In the genomic region with DNA sequence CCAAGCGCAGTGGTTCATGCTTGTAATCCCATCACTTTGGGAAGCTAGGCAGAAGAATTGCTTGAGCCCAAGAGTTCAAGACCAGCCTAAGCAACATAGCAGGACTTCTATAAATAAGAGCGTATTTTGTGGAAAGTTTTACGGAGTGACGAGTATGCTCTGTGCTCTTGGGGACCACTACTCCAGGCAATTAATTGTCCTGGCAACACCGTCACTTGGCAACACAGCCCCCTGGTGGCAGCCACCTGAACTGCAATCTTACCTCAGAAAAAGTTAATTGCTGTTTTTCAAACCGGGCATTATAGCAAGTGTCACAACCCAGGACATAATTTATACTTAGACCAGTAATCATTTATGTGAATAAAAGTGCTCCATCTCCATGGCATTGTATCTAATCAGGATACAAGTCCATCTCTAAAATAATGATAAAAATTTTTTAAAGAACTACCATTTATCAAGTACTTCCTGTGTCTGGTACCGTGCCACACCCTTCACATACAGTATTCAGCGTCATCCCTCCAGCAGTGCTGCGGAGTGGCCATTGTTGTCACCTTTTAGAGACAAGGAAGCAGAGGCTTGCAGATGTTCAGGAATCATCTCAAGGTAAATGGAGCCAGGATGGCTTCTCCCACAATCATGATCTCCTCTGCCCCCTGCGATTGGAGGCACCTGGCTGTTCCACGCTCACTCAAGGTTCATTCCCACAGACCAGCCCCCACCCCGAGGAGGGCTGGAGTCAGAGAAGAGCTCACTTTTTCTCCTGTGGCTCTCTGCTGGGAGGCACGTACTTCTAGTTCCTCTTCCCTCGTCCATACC, we compare ENCODE assay signal across 8 cellular contexts. TPM values are rescaled to one million over a fixed set of nuclear protein-coding genes. Genes with fewer than 3 reads are reported as not detected.
DNase-seq lines count a peak whose midpoint lies in the region; ATAC-seq, FAIRE-seq and TF ChIP-seq lines count a peak whose summit lies in the region.

No MANE protein-coding gene starts in this region.

- intact Hi-C loops in Right ventricle myocardium inferior (cut with DNase I) = loop anchor here (1.0 to 10.0 kb wide), 2 partner anchors 71 to 135 kb away; no protein-coding TSS in a partner anchor

- ATAC-seq in CD4-positive, CD25-positive, alpha-beta regulatory T cell (ENCODE audit: low read depth in 2 of 2) = peak in 1 of 2 donors; percentile 53
- ATAC-seq in Right ventricle myocardium inferior = no peak
- ATAC-seq in GM19035 (IDR thresholded peaks at IDR 0.05; ENCODE audit: unreplicated experiment) = no peak
- ATAC-seq in HG03439 (IDR thresholded peaks at IDR 0.05; ENCODE audit: unreplicated experiment) = no peak

- TF ChIP-seq CTCF in HL-60 (IDR thresholded peaks at IDR 0.05; ENCODE audit: insufficient read depth, low read length) = peak; percentile 93

- no peak overlapping the region for H3K27ac ChIP-seq in CD4-positive, CD25-positive, alpha-beta regulatory T cell (ENCODE audit: insufficient read depth, low read length, poor library complexity, severe bottlenecking)
- no peak overlapping the region for H3K27ac ChIP-seq in HL-60 (replicated peaks)

- peak; percentile 50 to 74 (median 62) for DNase-seq in CD4-positive, CD25-positive, alpha-beta regulatory T cell
- DNase-seq in HL-60 (ENCODE audit: low read depth in 1 of 2, low spot score in 1 of 2) (peak in 1 of 2 experiments; percentile 54), RCC 7860 (ENCODE audit: low spot score) (peak; percentile 35), Right ventricle myocardium inferior (ENCODE audit: missing footprints) (peak; percentile 72), retina (peak; percentile 51)
- peak; percentile 91 for DNase-seq in activated effector memory CD4-positive, alpha-beta T cell treated with anti-CD3 and anti-CD28 coated beads, Interleukin-2, amount 50 U/mL, for 16 hours

- H3K27ac Mint-ChIP-seq in CD4-positive, CD25-positive, alpha-beta regulatory T cell = peak overlapping the region in 2 of 3 donors; percentile 60 to 69

- H3K27me3 ChIP-seq in CD4-positive, CD25-positive, alpha-beta regulatory T cell (ENCODE audit: control insufficient read depth, insufficient read depth, low read length) = peaks cover 4% of the 10 kb centered on the region
- peaks cover 3% of the 10 kb centered on the region for H3K27me3 ChIP-seq in HL-60 (ENCODE audit: insufficient read depth, poor library complexity, severe bottlenecking)

- peak overlapping the region; percentile 61 for H3K4me3 ChIP-seq in CD4-positive, CD25-positive, alpha-beta regulatory T cell (ENCODE audit: low read depth, low read length)
- H3K4me3 ChIP-seq in HL-60 (replicated peaks; ENCODE audit: insufficient read depth, low read length) = no peak overlapping the region

- peaks cover 52% of the 10 kb centered on the region for H3K27me3 Mint-ChIP-seq in CD4-positive, CD25-positive, alpha-beta regulatory T cell

- no peak for FAIRE-seq in RCC 7860 (lab: Jason Lieb, UNC)

- no peaks in the 10 kb centered on the region for H3K36me3 ChIP-seq in CD4-positive, CD25-positive, alpha-beta regulatory T cell (ENCODE audit: control insufficient read depth, insufficient read depth, low read length)

- H3K4me1 Mint-ChIP-seq in CD4-positive, CD25-positive, alpha-beta regulatory T cell = peaks cover 0 to 18% (median 7%) of the 10 kb centered on the region in 4 donors

- no peaks in the 10 kb centered on the region for H3K9me3 ChIP-seq in CD4-positive, CD25-positive, alpha-beta regulatory T cell (ENCODE audit: control insufficient read depth in 2 of 2, low read length in 2 of 2)

- no peaks in the 10 kb centered on the region for H3K36me3 Mint-ChIP-seq in CD4-positive, CD25-positive, alpha-beta regulatory T cell

- peaks cover 0 to 4% (median 0%) of the 10 kb centered on the region in 7 donors for H3K9me3 Mint-ChIP-seq in CD4-positive, CD25-positive, alpha-beta regulatory T cell

- peaks cover 12% of the 10 kb centered on the region for H3K4me1 ChIP-seq in CD4-positive, CD25-positive, alpha-beta regulatory T cell (ENCODE audit: control insufficient read depth, insufficient read depth, low read length, poor library complexity, severe bottlenecking)

- no peak overlapping the region for H3K4me3 Mint-ChIP-seq in CD4-positive, CD25-positive, alpha-beta regulatory T cell

RNA-seq across cellular contexts. Expression of a gene that starts 34.5 kb away (rescaled TPM):
- not detected for total RNA-seq in CD4-positive, CD25-positive, alpha-beta regulatory T cell
- polyA plus RNA-seq in CD4-positive, CD25-positive, alpha-beta regulatory T cell = not detected
- not detected for total RNA-seq in Right ventricle myocardium inferior

RNA-seq across cellular contexts. Expression of a gene that starts 39.0 kb away (rescaled TPM):
- total RNA-seq in CD4-positive, CD25-positive, alpha-beta regulatory T cell = not detected
- not detected for polyA plus RNA-seq in CD4-positive, CD25-positive, alpha-beta regulatory T cell
- 0.05 TPM for total RNA-seq in Right ventricle myocardium inferior
